14 cellular contexts compared by ENCODE assay signal in the genomic region with DNA sequence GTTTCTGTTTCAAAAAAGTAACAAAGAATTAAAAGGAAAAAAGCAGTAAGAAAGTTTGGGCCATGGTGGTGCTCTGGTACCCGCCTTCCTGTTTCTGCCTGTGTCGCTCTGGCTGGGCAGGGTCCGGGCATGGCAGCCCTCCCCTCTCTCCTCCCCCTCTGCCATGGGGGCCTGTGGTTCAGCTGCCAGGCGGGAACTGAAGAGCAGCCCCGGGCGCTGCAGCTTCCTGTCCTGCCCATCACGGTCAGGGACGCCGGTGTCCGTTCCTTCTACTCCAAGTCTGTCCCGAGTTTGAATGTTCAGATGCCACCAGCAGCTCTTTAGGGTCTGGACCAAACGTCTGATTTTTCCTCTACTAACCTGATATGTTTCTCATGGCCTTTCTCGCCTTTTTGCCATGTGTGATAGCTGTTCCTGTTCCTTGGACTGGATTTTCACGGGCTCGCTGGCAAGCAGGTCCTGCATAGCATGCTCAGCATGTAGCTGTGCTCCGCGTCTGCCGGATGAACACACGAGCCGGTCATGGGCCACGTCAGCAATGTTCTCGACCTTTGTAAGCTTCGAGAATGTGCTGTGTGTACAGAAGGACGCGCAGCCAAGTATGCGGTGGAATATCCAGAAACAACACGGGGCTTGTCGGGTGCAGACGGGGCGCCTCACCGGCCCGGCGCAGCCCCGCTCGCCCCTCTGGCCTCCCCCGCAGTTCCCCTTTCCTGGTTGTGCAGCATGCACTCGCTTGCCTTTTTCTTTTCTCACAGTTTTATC. TPM values are rescaled to one million over a fixed set of nuclear protein-coding genes. Genes with fewer than 3 reads are reported as not detected.
A peak's percentile ranks its signal among the peaks of the same experiment; 100 is the strongest.
DNase-seq lines count a peak whose midpoint lies in the region; ATAC-seq and TF ChIP-seq lines count a peak whose summit lies in the region.
"Had no signal": no experiment of that assay in that cellular context is flagged by ENCODE, and none has a peak within 500 bp of the region (broad histone marks: within the 10 kb centered on the region; RNA-seq: fewer than 3 reads in every experiment).

No MANE protein-coding gene starts in this region.

- intact Hi-C loops in psoas muscle (cut with DNase I): no loop called here

- peak; percentile 94 to 98 (median 96) for ATAC-seq in psoas muscle
- no peak for ATAC-seq in HG03469 (IDR thresholded peaks at IDR 0.05; ENCODE audit: unreplicated experiment)

- peaks cover 3% of the 10 kb centered on the region for H3K36me3 Mint-ChIP-seq in T-helper 1 cell treated with Interleukin-12 subunit alpha and Interleukin-12 subunit beta and Interleukin-4 antibody, amounts not matched to agents 30 μg/mL and 1 μg/mL, for 36 hours (ENCODE audit: low read depth)

- H3K27ac Mint-ChIP-seq in T-helper 1 cell treated with Interleukin-12 subunit alpha and Interleukin-12 subunit beta and Interleukin-4 antibody, amounts not matched to agents 30 μg/mL and 1 μg/mL, for 36 hours: peak overlapping the region; percentile 16
- H3K27ac Mint-ChIP-seq: memory B cell had no signal

- H3K4me1 ChIP-seq in psoas muscle: peaks cover 17% of the 10 kb centered on the region
- H3K4me1 ChIP-seq: vagina had no signal

- H3K27ac ChIP-seq in psoas muscle: peak overlapping the region; percentile 75
- H3K27ac ChIP-seq: SJSA1, vagina had no signal

- no peaks in the 10 kb centered on the region for H3K9me3 ChIP-seq in psoas muscle
- H3K9me3 ChIP-seq: SJSA1, vagina had no signal

- no peak overlapping the region for H3K4me3 Mint-ChIP-seq in T-helper 1 cell treated with Interleukin-12 subunit alpha and Interleukin-12 subunit beta and Interleukin-4 antibody, amounts not matched to agents 30 μg/mL and 1 μg/mL, for 36 hours
- H3K4me3 Mint-ChIP-seq: memory B cell had no signal

- peak overlapping the region; percentile 52 for H3K4me3 ChIP-seq in psoas muscle
- H3K4me3 ChIP-seq: SJSA1, vagina had no signal

- no peaks in the 10 kb centered on the region for H3K27me3 ChIP-seq in psoas muscle (ENCODE audit: insufficient read depth in 3 of 3, low read length in 2 of 3)
- H3K27me3 ChIP-seq: SJSA1, vagina had no signal

- no peak for TF ChIP-seq CTCF in psoas muscle (IDR thresholded peaks at IDR 0.05)

- no peaks in the 10 kb centered on the region for H3K36me3 ChIP-seq in psoas muscle (ENCODE audit: insufficient read depth in 1 of 2, low read depth in 1 of 2)
- H3K36me3 ChIP-seq: vagina had no signal

- no peaks in the 10 kb centered on the region for H3K27me3 Mint-ChIP-seq in T-helper 1 cell treated with Interleukin-12 subunit alpha and Interleukin-12 subunit beta and Interleukin-4 antibody, amounts not matched to agents 30 μg/mL and 1 μg/mL, for 36 hours (ENCODE audit: low read depth)
- H3K27me3 Mint-ChIP-seq: memory B cell had no signal

- DNase-seq in T-helper 1 cell (no peak), NCI-H510A treated with DMSO at 0.1 percent for 48 hours (lab: John Stamatoyannopoulos, UW) (peak; percentile 86), brain pericyte (ENCODE audit: low read depth, low spot score) (peak; percentile 81), psoas muscle (peak; percentile 30 to 84), activated gamma-delta T cell (lab: John Stamatoyannopoulos, UW) (no peak), NCI-H2171 treated with DMSO at 0.1 percent for 48 hours (lab: John Stamatoyannopoulos, UW) (no peak)
- DNase-seq: DND-41, glutamatergic neuron, NCI-H187 had no signal

- no peaks in the 10 kb centered on the region for H3K9me3 Mint-ChIP-seq in T-helper 1 cell treated with Interleukin-12 subunit alpha and Interleukin-12 subunit beta and Interleukin-4 antibody, amounts not matched to agents 30 μg/mL and 1 μg/mL, for 36 hours
- H3K9me3 Mint-ChIP-seq: memory B cell had no signal

- H3K4me1 Mint-ChIP-seq in T-helper 1 cell treated with Interleukin-12 subunit alpha and Interleukin-12 subunit beta and Interleukin-4 antibody, amounts not matched to agents 30 μg/mL and 1 μg/mL, for 36 hours (ENCODE audit: low read depth): peaks cover 32% of the 10 kb centered on the region

- WGBS in psoas muscle, 3 donors: 53 to 75% (median 63%) methylated on average over 36 to 37 of the region's 37 CpGs

RNA-seq across cellular contexts. Expression of gene RPTOR, which starts 42.0 kb away (rescaled TPM):
- 10 to 100 TPM; 32.5 to 82.2 (median 38.1) TPM for total RNA-seq in psoas muscle
- 10 to 100 TPM; 13.6 to 26.9 (median 17.1) TPM for polyA plus RNA-seq in psoas muscle

Comparison
In these comparisons a context has a peak if more than half of its experiments do, and no peak if none do; other contexts are left out.
1. DNase-seq: peak in NCI-H510A treated with DMSO at 0.1 percent for 48 hours (single experiment), brain pericyte (single experiment) and psoas muscle (2 of 2); none in T-helper 1 cell (0 of 5), activated gamma-delta T cell (single experiment) and NCI-H2171 treated with DMSO at 0.1 percent for 48 hours (single experiment).